In genomic region chr2:36965751-36966369, GRCh38 we compare ENCODE assay signal across 8 cellular contexts. TPM values are rescaled to one million over a fixed set of nuclear protein-coding genes. Genes with fewer than 3 reads are reported as not detected.
DNase-seq lines count a peak whose midpoint lies in the region; ATAC-seq and TF ChIP-seq lines count a peak whose summit lies in the region.

No MANE protein-coding gene starts in this region.

- H3K9me3 ChIP-seq in uterus = no peaks in the 10 kb centered on the region

- peak overlapping the region; percentile 95 for H3K4me3 Mint-ChIP-seq in activated T-helper 1 cell treated with anti-CD3 and anti-CD28 coated beads, Interleukin-12 subunit alpha, Interleukin-12 subunit beta, Interleukin-2, Interleukin-4 antibody, amounts not matched to agents 30 ng/mL and 10 ng/mL and 1 ng/mL, durations not matched to agents 14 hours and 24 hours and 36 hours
- H3K4me3 Mint-ChIP-seq in osteocyte (ENCODE audit: unreplicated experiment) = peak overlapping the region; percentile 91

- H3K36me3 Mint-ChIP-seq in activated T-helper 1 cell treated with anti-CD3 and anti-CD28 coated beads, Interleukin-12 subunit alpha, Interleukin-12 subunit beta, Interleukin-2, Interleukin-4 antibody, amounts not matched to agents 30 ng/mL and 10 ng/mL and 1 ng/mL, durations not matched to agents 14 hours and 24 hours and 36 hours (ENCODE audit: low read depth) = peaks cover 16% of the 10 kb centered on the region
- no peaks in the 10 kb centered on the region for H3K36me3 Mint-ChIP-seq in osteocyte (ENCODE audit: unreplicated experiment)

- H3K4me3 ChIP-seq in foreskin fibroblast (ENCODE audit: low read depth in 1 of 2, low read length in 2 of 2) (peak overlapping the region; percentile 60 to 90), uterus (peak overlapping the region; percentile 63 to 100)

- H3K4me1 ChIP-seq in uterus = no peaks in the 10 kb centered on the region

- H3K27me3 Mint-ChIP-seq in activated T-helper 1 cell treated with anti-CD3 and anti-CD28 coated beads, Interleukin-12 subunit alpha, Interleukin-12 subunit beta, Interleukin-2, Interleukin-4 antibody, amounts not matched to agents 30 ng/mL and 10 ng/mL and 1 ng/mL, durations not matched to agents 14 hours and 24 hours and 36 hours (ENCODE audit: insufficient read depth) = no peaks in the 10 kb centered on the region
- H3K27me3 Mint-ChIP-seq in osteocyte (ENCODE audit: unreplicated experiment) = no peaks in the 10 kb centered on the region

- H3K27ac ChIP-seq in uterus = peak overlapping the region; percentile 85 to 87

- no peak for TF ChIP-seq POLR2A in uterus (IDR thresholded peaks at IDR 0.05)

- no peaks in the 10 kb centered on the region for H3K36me3 ChIP-seq in uterus

- H3K27me3 ChIP-seq in uterus = no peaks in the 10 kb centered on the region

- no peaks in the 10 kb centered on the region for H3K9me3 Mint-ChIP-seq in activated T-helper 1 cell treated with anti-CD3 and anti-CD28 coated beads, Interleukin-12 subunit alpha, Interleukin-12 subunit beta, Interleukin-2, Interleukin-4 antibody, amounts not matched to agents 30 ng/mL and 10 ng/mL and 1 ng/mL, durations not matched to agents 14 hours and 24 hours and 36 hours
- H3K9me3 Mint-ChIP-seq in osteocyte (ENCODE audit: unreplicated experiment) = no peaks in the 10 kb centered on the region

- peaks cover 64% of the 10 kb centered on the region for H3K4me1 Mint-ChIP-seq in activated T-helper 1 cell treated with anti-CD3 and anti-CD28 coated beads, Interleukin-12 subunit alpha, Interleukin-12 subunit beta, Interleukin-2, Interleukin-4 antibody, amounts not matched to agents 30 ng/mL and 10 ng/mL and 1 ng/mL, durations not matched to agents 14 hours and 24 hours and 36 hours (ENCODE audit: low read depth)
- H3K4me1 Mint-ChIP-seq in osteocyte (ENCODE audit: unreplicated experiment) = peaks cover 34% of the 10 kb centered on the region

- TF ChIP-seq CTCF in foreskin fibroblast (IDR thresholded peaks at IDR 0.05; ENCODE audit: low read depth, low read length) (no peak), osteocyte (IDR thresholded peaks at IDR 0.05) (no peak), uterus (IDR thresholded peaks at IDR 0.05) (no peak)

- peak; percentile 29 for ATAC-seq in HG02938 (IDR thresholded peaks at IDR 0.05; ENCODE audit: unreplicated experiment)

- intact Hi-C loops in activated T-helper 1 cell treated with anti-CD3 and anti-CD28 coated beads, Interleukin-12 subunit alpha, Interleukin-12 subunit beta, Interleukin-2, Interleukin-4 antibody, amounts not matched to agents 30 ng/mL and 10 ng/mL and 1 ng/mL, durations not matched to agents 14 hours and 24 hours and 36 hours (cut with micrococcal nuclease) = loop anchor here (1.0 to 10.0 kb wide), 9 partner anchors 39 to 724 kb away; partner anchors contain the start of genes CEBPZ, EIF2AK2, FEZ2 and GPATCH11
- intact Hi-C loops in uterus (cut with DNase I; ENCODE audit: low total_unique reads) = no loop called here

- peak; percentile 46 for DNase-seq in NK-92 treated with Interleukin-12 subunit alpha and Interleukin-12 subunit beta, amount 100 ng/mL, for 24 hours (lab: John Stamatoyannopoulos, UW)
- no peak for DNase-seq in NK-92 (lab: John Stamatoyannopoulos, UW; ENCODE audit: unreplicated experiment)
- DNase-seq in NCI-H526 treated with DMSO at 0.1 percent for 48 hours (lab: John Stamatoyannopoulos, UW) = peak; percentile 46
- peak; percentile 13 for DNase-seq in activated T-helper 1 cell treated with anti-CD3 and anti-CD28 coated beads, Interleukin-12 subunit alpha, Interleukin-12 subunit beta, Interleukin-2, Interleukin-4 antibody, amounts not matched to agents 30 ng/mL and 10 ng/mL and 1 ng/mL, durations not matched to agents 14 hours and 24 hours and 36 hours (ENCODE audit: low spot score)
- peak in 1 of 2 donors; percentile 44 for DNase-seq in foreskin fibroblast
- DNase-seq in osteocyte (ENCODE audit: extremely low spot score, unreplicated experiment) = no peak
- DNase-seq in uterus = no peak

- H3K27ac Mint-ChIP-seq in activated T-helper 1 cell treated with anti-CD3 and anti-CD28 coated beads, Interleukin-12 subunit alpha, Interleukin-12 subunit beta, Interleukin-2, Interleukin-4 antibody, amounts not matched to agents 30 ng/mL and 10 ng/mL and 1 ng/mL, durations not matched to agents 14 hours and 24 hours and 36 hours = peak overlapping the region; percentile 94
- peak overlapping the region; percentile 77 for H3K27ac Mint-ChIP-seq in osteocyte (ENCODE audit: unreplicated experiment)

RNA-seq across cellular contexts. Expression of gene STRN, which starts 0.5 kb away (rescaled TPM):
- 28.8 and 29.0 TPM in 2 replicates for total RNA-seq in activated T-helper 1 cell treated with anti-CD3 and anti-CD28 coated beads, Interleukin-12 subunit alpha, Interleukin-12 subunit beta, Interleukin-2, Interleukin-4 antibody, amounts not matched to agents 30 ng/mL and 10 ng/mL and 1 ng/mL, durations not matched to agents 14 hours and 24 hours and 36 hours
- total RNA-seq in osteocyte (27.0 and 27.2 TPM in 2 replicates), uterus (10 to 100 TPM; 12.0 to 29.0 (median 20.2) TPM)

Comparison
In these comparisons a context has a peak if more than half of its experiments do, and no peak if none do; other contexts are left out.
1. DNase-seq: peak in NK-92 treated with Interleukin-12 subunit alpha and Interleukin-12 subunit beta, amount 100 ng/mL, for 24 hours (single experiment), NCI-H526 treated with DMSO at 0.1 percent for 48 hours (single experiment) and activated T-helper 1 cell treated with anti-CD3 and anti-CD28 coated beads, Interleukin-12 subunit alpha, Interleukin-12 subunit beta, Interleukin-2, Interleukin-4 antibody, amounts not matched to agents 30 ng/mL and 10 ng/mL and 1 ng/mL, durations not matched to agents 14 hours and 24 hours and 36 hours (single experiment); none in NK-92 (single experiment), osteocyte (single experiment) and uterus (0 of 2).